In the genomic region with DNA sequence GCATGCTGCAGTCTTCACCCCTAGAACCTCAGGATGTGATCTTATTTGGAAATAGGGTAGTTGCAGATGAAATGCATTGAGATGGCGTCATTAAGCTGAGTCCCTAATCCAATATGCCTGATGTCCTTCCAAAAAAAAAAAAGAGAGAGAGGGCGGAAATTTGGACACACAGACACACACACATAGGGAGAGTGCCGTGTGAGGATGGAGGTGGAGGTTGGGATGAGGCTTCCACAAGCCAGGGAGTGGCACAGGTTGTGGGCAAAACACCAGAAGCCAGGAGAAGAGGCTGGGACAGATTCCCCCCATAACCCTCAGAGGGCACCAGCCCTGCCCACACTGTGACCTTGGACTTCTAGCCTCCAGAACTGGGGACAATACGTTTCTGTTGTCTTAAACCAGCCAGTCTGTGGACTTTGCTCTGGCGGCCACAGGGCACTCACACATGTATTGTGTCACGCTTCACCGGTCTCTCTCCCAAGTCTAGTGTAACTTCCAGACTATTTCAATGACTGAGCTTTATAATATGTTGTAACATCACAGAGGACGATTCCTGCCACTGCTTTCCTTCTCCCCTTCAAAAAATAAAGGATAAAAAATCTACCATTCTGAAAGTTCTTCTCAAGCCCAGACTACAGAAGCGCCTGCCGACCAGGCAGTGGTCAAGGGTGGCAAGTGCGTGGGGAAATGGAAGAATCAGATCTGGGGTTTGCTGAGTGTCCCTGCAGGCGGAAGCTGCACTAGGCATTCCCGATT, we compare ENCODE assay signal across 1 cellular context.
TF ChIP-seq lines count a peak whose summit lies in the region.

No MANE protein-coding gene starts in this region.

TF ChIP-seq in HepG2, 621 proteins besides CTCF, POLR2A, EP300 and RAD21 (continued from another document and continues in another):
- TF ChIP-seq, protein P1, sequence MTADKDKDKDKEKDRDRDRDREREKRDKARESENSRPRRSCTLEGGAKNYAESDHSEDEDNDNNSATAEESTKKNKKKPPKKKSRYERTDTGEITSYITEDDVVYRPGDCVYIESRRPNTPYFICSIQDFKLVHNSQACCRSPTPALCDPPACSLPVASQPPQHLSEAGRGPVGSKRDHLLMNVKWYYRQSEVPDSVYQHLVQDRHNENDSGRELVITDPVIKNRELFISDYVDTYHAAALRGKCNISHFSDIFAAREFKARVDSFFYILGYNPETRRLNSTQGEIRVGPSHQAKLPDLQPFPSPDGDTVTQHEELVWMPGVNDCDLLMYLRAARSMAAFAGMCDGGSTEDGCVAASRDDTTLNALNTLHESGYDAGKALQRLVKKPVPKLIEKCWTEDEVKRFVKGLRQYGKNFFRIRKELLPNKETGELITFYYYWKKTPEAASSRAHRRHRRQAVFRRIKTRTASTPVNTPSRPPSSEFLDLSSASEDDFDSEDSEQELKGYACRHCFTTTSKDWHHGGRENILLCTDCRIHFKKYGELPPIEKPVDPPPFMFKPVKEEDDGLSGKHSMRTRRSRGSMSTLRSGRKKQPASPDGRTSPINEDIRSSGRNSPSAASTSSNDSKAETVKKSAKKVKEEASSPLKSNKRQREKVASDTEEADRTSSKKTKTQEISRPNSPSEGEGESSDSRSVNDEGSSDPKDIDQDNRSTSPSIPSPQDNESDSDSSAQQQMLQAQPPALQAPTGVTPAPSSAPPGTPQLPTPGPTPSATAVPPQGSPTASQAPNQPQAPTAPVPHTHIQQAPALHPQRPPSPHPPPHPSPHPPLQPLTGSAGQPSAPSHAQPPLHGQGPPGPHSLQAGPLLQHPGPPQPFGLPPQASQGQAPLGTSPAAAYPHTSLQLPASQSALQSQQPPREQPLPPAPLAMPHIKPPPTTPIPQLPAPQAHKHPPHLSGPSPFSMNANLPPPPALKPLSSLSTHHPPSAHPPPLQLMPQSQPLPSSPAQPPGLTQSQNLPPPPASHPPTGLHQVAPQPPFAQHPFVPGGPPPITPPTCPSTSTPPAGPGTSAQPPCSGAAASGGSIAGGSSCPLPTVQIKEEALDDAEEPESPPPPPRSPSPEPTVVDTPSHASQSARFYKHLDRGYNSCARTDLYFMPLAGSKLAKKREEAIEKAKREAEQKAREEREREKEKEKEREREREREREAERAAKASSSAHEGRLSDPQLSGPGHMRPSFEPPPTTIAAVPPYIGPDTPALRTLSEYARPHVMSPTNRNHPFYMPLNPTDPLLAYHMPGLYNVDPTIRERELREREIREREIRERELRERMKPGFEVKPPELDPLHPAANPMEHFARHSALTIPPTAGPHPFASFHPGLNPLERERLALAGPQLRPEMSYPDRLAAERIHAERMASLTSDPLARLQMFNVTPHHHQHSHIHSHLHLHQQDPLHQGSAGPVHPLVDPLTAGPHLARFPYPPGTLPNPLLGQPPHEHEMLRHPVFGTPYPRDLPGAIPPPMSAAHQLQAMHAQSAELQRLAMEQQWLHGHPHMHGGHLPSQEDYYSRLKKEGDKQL (CRISPR knock-in tag; IDR thresholded peaks at IDR 0.05; ENCODE audit: low read depth), result no peak
- no peak for TF ChIP-seq ZNF629 (CRISPR knock-in tag; conservative IDR thresholded peaks at IDR 0.05)
- no peak for TF ChIP-seq JARID2 (CRISPR knock-in tag; IDR thresholded peaks at IDR 0.05; ENCODE audit: insufficient replicate concordance)
- TF ChIP-seq, protein P2, sequence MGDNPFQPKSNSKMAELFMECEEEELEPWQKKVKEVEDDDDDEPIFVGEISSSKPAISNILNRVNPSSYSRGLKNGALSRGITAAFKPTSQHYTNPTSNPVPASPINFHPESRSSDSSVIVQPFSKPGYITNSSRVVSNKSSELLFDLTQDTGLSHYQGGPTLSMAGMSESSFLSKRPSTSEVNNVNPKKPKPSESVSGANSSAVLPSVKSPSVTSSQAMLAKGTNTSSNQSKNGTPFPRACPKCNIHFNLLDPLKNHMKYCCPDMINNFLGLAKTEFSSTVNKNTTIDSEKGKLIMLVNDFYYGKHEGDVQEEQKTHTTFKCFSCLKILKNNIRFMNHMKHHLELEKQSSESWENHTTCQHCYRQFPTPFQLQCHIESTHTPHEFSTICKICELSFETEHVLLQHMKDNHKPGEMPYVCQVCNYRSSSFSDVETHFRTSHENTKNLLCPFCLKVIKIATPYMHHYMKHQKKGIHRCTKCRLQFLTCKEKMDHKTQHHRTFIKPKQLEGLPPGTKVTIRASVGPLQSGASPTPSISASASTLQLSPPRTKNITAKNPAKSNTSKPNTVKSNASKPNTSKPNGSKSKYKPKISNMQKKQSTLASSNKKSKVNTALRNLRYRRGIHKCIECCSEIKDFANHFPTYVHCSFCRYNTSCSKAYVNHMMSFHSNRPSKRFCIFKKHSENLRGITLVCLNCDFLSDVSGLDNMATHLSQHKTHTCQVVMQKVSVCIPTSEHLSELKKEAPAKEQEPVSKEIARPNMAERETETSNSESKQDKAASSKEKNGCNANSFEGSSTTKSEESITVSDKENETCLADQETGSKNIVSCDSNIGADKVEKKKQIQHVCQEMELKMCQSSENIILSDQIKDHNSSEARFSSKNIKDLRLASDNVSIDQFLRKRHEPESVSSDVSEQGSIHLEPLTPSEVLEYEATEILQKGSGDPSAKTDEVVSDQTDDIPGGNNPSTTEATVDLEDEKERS (CRISPR knock-in tag; IDR thresholded peaks at IDR 0.05), result no peak
- TF ChIP-seq HOXA9 (CRISPR knock-in tag; IDR thresholded peaks at IDR 0.05; ENCODE audit: borderline replicate concordance), result no peak
- no peak for TF ChIP-seq SAFB2 (CRISPR knock-in tag; IDR thresholded peaks at IDR 0.05; ENCODE audit: borderline replicate concordance, low read depth)
- TF ChIP-seq ZBTB42 (CRISPR knock-in tag; IDR thresholded peaks at IDR 0.05), result no peak
- TF ChIP-seq SSRP1 (CRISPR knock-in tag; IDR thresholded peaks at IDR 0.05), result no peak
- TF ChIP-seq ZNF670 (CRISPR knock-in tag; IDR thresholded peaks at IDR 0.05; ENCODE audit: borderline replicate concordance), result peak; percentile 69; the same call in 1 of the 2 replicates
- TF ChIP-seq, protein P3, sequence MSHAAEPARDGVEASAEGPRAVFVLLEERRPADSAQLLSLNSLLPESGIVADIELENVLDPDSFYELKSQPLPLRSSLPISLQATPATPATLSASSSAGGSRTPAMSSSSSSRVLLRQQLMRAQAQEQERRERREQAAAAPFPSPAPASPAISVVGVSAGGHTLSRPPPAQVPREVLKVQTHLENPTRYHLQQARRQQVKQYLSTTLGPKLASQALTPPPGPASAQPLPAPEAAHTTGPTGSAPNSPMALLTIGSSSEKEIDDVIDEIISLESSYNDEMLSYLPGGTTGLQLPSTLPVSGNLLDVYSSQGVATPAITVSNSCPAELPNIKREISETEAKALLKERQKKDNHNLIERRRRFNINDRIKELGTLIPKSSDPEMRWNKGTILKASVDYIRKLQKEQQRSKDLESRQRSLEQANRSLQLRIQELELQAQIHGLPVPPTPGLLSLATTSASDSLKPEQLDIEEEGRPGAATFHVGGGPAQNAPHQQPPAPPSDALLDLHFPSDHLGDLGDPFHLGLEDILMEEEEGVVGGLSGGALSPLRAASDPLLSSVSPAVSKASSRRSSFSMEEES (CRISPR knock-in tag; IDR thresholded peaks at IDR 0.05), result no peak
- peak; percentile 55; the same call in 1 of the 2 replicates for TF ChIP-seq ZNF331 (CRISPR knock-in tag; IDR thresholded peaks at IDR 0.05)
- TF ChIP-seq PRMT3 (CRISPR knock-in tag; IDR thresholded peaks at IDR 0.05; ENCODE audit: borderline replicate concordance, low read depth), result no peak
- TF ChIP-seq HCFC1 (IDR thresholded peaks at IDR 0.05; ENCODE audit: low read depth, low read length), result no peak
- no peak for TF ChIP-seq ZNF121 (CRISPR knock-in tag; IDR thresholded peaks at IDR 0.05)
- TF ChIP-seq, protein P4, sequence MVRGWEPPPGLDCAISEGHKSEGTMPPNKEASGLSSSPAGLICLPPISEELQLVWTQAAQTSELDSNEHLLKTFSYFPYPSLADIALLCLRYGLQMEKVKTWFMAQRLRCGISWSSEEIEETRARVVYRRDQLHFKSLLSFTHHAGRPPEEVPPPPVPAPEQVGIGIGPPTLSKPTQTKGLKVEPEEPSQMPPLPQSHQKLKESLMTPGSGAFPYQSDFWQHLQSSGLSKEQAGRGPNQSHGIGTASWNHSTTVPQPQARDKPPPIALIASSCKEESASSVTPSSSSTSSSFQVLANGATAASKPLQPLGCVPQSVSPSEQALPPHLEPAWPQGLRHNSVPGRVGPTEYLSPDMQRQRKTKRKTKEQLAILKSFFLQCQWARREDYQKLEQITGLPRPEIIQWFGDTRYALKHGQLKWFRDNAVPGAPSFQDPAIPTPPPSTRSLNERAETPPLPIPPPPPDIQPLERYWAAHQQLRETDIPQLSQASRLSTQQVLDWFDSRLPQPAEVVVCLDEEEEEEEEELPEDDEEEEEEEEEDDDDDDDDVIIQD (CRISPR knock-in tag; IDR thresholded peaks at IDR 0.05; ENCODE audit: low read depth), result no peak
- no peak for TF ChIP-seq EED (CRISPR knock-in tag; IDR thresholded peaks at IDR 0.05)
- no peak for TF ChIP-seq NBN (conservative IDR thresholded peaks at IDR 0.05)
- no peak for TF ChIP-seq WIZ (CRISPR knock-in tag; IDR thresholded peaks at IDR 0.05)
- TF ChIP-seq, protein P5, sequence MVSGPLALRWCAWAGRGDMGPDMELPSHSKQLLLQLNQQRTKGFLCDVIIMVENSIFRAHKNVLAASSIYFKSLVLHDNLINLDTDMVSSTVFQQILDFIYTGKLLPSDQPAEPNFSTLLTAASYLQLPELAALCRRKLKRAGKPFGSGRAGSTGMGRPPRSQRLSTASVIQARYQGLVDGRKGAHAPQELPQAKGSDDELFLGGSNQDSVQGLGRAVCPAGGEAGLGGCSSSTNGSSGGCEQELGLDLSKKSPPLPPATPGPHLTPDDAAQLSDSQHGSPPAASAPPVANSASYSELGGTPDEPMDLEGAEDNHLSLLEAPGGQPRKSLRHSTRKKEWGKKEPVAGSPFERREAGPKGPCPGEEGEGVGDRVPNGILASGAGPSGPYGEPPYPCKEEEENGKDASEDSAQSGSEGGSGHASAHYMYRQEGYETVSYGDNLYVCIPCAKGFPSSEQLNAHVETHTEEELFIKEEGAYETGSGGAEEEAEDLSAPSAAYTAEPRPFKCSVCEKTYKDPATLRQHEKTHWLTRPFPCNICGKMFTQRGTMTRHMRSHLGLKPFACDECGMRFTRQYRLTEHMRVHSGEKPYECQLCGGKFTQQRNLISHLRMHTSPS (CRISPR knock-in tag; IDR thresholded peaks at IDR 0.05; ENCODE audit: low read depth), result peak; percentile 82; the same call in 1 of the 2 replicates
- no peak; the same call in 1 of the 2 replicates for TF ChIP-seq SIX1 (CRISPR knock-in tag; IDR thresholded peaks at IDR 0.05; ENCODE audit: borderline replicate concordance)
- no peak for TF ChIP-seq YEATS2 (CRISPR knock-in tag; IDR thresholded peaks at IDR 0.05; ENCODE audit: borderline replicate concordance)
- no peak for TF ChIP-seq ZNF274 (CRISPR knock-in tag; IDR thresholded peaks at IDR 0.05)
- TF ChIP-seq YEATS4 (CRISPR knock-in tag; IDR thresholded peaks at IDR 0.05; ENCODE audit: borderline replicate concordance), result no peak
- TF ChIP-seq, protein P6, sequence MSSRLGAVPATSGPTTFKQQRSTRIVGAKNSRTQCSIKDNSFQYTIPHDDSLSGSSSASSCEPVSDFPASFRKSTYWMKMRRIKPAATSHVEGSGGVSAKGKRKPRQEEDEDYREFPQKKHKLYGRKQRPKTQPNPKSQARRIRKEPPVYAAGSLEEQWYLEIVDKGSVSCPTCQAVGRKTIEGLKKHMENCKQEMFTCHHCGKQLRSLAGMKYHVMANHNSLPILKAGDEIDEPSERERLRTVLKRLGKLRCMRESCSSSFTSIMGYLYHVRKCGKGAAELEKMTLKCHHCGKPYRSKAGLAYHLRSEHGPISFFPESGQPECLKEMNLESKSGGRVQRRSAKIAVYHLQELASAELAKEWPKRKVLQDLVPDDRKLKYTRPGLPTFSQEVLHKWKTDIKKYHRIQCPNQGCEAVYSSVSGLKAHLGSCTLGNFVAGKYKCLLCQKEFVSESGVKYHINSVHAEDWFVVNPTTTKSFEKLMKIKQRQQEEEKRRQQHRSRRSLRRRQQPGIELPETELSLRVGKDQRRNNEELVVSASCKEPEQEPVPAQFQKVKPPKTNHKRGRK (CRISPR knock-in tag; IDR thresholded peaks at IDR 0.05), result no peak
- TF ChIP-seq, protein P7, sequence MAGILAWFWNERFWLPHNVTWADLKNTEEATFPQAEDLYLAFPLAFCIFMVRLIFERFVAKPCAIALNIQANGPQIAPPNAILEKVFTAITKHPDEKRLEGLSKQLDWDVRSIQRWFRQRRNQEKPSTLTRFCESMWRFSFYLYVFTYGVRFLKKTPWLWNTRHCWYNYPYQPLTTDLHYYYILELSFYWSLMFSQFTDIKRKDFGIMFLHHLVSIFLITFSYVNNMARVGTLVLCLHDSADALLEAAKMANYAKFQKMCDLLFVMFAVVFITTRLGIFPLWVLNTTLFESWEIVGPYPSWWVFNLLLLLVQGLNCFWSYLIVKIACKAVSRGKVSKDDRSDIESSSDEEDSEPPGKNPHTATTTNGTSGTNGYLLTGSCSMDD (CRISPR knock-in tag; IDR thresholded peaks at IDR 0.05), result no peak
- no peak for TF ChIP-seq ZNF256 (CRISPR knock-in tag; conservative IDR thresholded peaks at IDR 0.05)
- no peak for TF ChIP-seq ZIK1 (CRISPR knock-in tag; IDR thresholded peaks at IDR 0.05; ENCODE audit: borderline replicate concordance, low read depth)
- TF ChIP-seq ZBTB21 (CRISPR knock-in tag; IDR thresholded peaks at IDR 0.05), result peak; percentile 48; the same call in 1 of the 2 replicates
- TF ChIP-seq, protein P8, sequence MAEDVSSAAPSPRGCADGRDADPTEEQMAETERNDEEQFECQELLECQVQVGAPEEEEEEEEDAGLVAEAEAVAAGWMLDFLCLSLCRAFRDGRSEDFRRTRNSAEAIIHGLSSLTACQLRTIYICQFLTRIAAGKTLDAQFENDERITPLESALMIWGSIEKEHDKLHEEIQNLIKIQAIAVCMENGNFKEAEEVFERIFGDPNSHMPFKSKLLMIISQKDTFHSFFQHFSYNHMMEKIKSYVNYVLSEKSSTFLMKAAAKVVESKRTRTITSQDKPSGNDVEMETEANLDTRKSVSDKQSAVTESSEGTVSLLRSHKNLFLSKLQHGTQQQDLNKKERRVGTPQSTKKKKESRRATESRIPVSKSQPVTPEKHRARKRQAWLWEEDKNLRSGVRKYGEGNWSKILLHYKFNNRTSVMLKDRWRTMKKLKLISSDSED (CRISPR knock-in tag; IDR thresholded peaks at IDR 0.05), result no peak
- TF ChIP-seq TBL1XR1 (IDR thresholded peaks at IDR 0.05; ENCODE audit: borderline replicate concordance, low read length, partially characterized antibody), result no peak
- TF ChIP-seq, protein P9, sequence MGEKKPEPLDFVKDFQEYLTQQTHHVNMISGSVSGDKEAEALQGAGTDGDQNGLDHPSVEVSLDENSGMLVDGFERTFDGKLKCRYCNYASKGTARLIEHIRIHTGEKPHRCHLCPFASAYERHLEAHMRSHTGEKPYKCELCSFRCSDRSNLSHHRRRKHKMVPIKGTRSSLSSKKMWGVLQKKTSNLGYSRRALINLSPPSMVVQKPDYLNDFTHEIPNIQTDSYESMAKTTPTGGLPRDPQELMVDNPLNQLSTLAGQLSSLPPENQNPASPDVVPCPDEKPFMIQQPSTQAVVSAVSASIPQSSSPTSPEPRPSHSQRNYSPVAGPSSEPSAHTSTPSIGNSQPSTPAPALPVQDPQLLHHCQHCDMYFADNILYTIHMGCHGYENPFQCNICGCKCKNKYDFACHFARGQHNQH (CRISPR knock-in tag; IDR thresholded peaks at IDR 0.05), result peak; percentile 57; the same call in 1 of the 2 replicates
- TF ChIP-seq, protein P10, sequence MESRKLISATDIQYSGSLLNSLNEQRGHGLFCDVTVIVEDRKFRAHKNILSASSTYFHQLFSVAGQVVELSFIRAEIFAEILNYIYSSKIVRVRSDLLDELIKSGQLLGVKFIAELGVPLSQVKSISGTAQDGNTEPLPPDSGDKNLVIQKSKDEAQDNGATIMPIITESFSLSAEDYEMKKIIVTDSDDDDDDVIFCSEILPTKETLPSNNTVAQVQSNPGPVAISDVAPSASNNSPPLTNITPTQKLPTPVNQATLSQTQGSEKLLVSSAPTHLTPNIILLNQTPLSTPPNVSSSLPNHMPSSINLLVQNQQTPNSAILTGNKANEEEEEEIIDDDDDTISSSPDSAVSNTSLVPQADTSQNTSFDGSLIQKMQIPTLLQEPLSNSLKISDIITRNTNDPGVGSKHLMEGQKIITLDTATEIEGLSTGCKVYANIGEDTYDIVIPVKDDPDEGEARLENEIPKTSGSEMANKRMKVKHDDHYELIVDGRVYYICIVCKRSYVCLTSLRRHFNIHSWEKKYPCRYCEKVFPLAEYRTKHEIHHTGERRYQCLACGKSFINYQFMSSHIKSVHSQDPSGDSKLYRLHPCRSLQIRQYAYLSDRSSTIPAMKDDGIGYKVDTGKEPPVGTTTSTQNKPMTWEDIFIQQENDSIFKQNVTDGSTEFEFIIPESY (CRISPR knock-in tag; IDR thresholded peaks at IDR 0.05), result no peak
